ENCODE assay signal across 25 cellular contexts in genomic region chr9:125330587-125330986, GRCh38.
"Had no signal": no experiment of that assay in that cellular context is flagged by ENCODE, and none has a peak within 500 bp of the region (broad histone marks: within the 10 kb centered on the region; RNA-seq: fewer than 3 reads in every experiment).

No MANE protein-coding gene starts in this region.

- H3K9me3 Mint-ChIP-seq: naive thymus-derived CD8-positive, alpha-beta T cell; nephron progenitor cell; stimulated activated memory B cell treated with anti-CD40 and anti-IgM and Interleukin-4, amounts not matched to agents 10 μg/mL and 1 μg/mL and 100 μg/mL, for 72 hours had no signal

- H3K36me3 ChIP-seq: ovary, uterus had no signal

- H3K4me1 Mint-ChIP-seq: nephron progenitor cell; stimulated activated memory B cell treated with anti-CD40 and anti-IgM and Interleukin-4, amounts not matched to agents 10 μg/mL and 1 μg/mL and 100 μg/mL, for 72 hours had no signal

- H3K27ac ChIP-seq: epithelial cell of prostate, gastrocnemius medialis, lower lobe of right lung, ovary, psoas muscle, sigmoid colon, thoracic aorta, tibial nerve, uterus had no signal

- DNase-seq: cortex of kidney; foreskin fibroblast; gastrocnemius medialis; head of caudate nucleus; left ventricle myocardium superior; lower lobe of right lung; naive thymus-derived CD8-positive, alpha-beta T cell; nephron progenitor cell; occipital lobe; ovary; posterior cingulate gyrus; psoas muscle; right cardiac atrium; sigmoid colon; stimulated activated CD4-positive, alpha-beta T cell treated with anti-CD3 and anti-CD28 coated beads, Interleukin-2, amount 100 ng/mL, for 24 hours; stimulated activated CD4-positive, alpha-beta T cell treated with anti-CD3 and anti-CD28 coated beads, Interleukin-4, amount 100 ng/mL, for 24 hours; stimulated activated naive CD8-positive, alpha-beta T cell treated with anti-CD3 and anti-CD28 coated beads, Interleukin-15, Interleukin-2, amounts not matched to agents 100 U/mL and 50 U/mL, for 24 hours; substantia nigra; upper lobe of left lung; uterus had no signal

- H3K4me3 ChIP-seq: gastrocnemius medialis, lower lobe of right lung, ovary, psoas muscle, sigmoid colon, thoracic aorta, tibial nerve, upper lobe of left lung, uterus had no signal

- H3K4me3 Mint-ChIP-seq: naive thymus-derived CD8-positive, alpha-beta T cell; nephron progenitor cell; stimulated activated memory B cell treated with anti-CD40 and anti-IgM and Interleukin-4, amounts not matched to agents 10 μg/mL and 1 μg/mL and 100 μg/mL, for 72 hours had no signal

- H3K27me3 ChIP-seq: gastrocnemius medialis, ovary, sigmoid colon, tibial nerve, upper lobe of left lung, uterus had no signal

- H3K9me3 ChIP-seq: gastrocnemius medialis, lower lobe of right lung, ovary, psoas muscle, sigmoid colon, thoracic aorta, tibial nerve, upper lobe of left lung, uterus had no signal

- ATAC-seq: gastrocnemius medialis; left ventricle myocardium superior; naive thymus-derived CD8-positive, alpha-beta T cell; psoas muscle; right cardiac atrium; stimulated activated memory B cell treated with anti-CD40 and anti-IgM and Interleukin-4, amounts not matched to agents 10 μg/mL and 1 μg/mL and 100 μg/mL, for 72 hours; stimulated activated naive CD8-positive, alpha-beta T cell treated with anti-CD3 and anti-CD28 coated beads, Interleukin-15, Interleukin-2, amounts not matched to agents 100 U/mL and 50 U/mL, for 24 hours had no signal

- FAIRE-seq: keratinocyte had no signal

- H3K27me3 Mint-ChIP-seq: naive thymus-derived CD8-positive, alpha-beta T cell; stimulated activated memory B cell treated with anti-CD40 and anti-IgM and Interleukin-4, amounts not matched to agents 10 μg/mL and 1 μg/mL and 100 μg/mL, for 72 hours had no signal

- H3K27ac Mint-ChIP-seq: stimulated activated memory B cell treated with anti-CD40 and anti-IgM and Interleukin-4, amounts not matched to agents 10 μg/mL and 1 μg/mL and 100 μg/mL, for 72 hours had no signal
